Comparison of ENCODE assay signal across 9 cellular contexts in genomic region chr6:15312500-15312899, GRCh38.
DNase-seq lines count a peak whose midpoint lies in the region; ATAC-seq and TF ChIP-seq lines count a peak whose summit lies in the region.
"Had no signal": no experiment of that assay in that cellular context is flagged by ENCODE, and none has a peak within 500 bp of the region (broad histone marks: within the 10 kb centered on the region; RNA-seq: fewer than 3 reads in every experiment).

No MANE protein-coding gene starts in this region.

- POLR2A ChIA-PET in CD4-positive, alpha-beta T cell (lab: Charles Lee), result no interaction called here

- no peaks in the 10 kb centered on the region for H3K27me3 Mint-ChIP-seq in CD4-positive, alpha-beta T cell

- intact Hi-C loops in CD4-positive, alpha-beta T cell (cut with DNase I, micrococcal nuclease), result no loop called here
- intact Hi-C loops in lower leg skin (cut with DNase I; ENCODE audit: low total_unique reads), result no loop called here

- DNase-seq in CD4-positive, alpha-beta T cell, result no peak
- DNase-seq in activated naive CD4-positive, alpha-beta T cell treated with anti-CD3 and anti-CD28 coated beads, Interleukin-2, amount 50 U/mL, for 72 hours (ENCODE audit: low spot score in 2 of 2), result no peak
- peak; percentile 62 to 63 for DNase-seq in lung microvascular endothelial cell (ENCODE audit: low read depth in 2 of 2)
- DNase-seq in NCI-H1436 (lab: John Stamatoyannopoulos, UW), result no peak
- DNase-seq in lower leg skin (ENCODE audit: low spot score in 2 of 2), result no peak
- DNase-seq: DMS79 had no signal

- no peak overlapping the region for H3K4me3 ChIP-seq in lower leg skin (ENCODE audit: low read depth, poor library complexity, severe bottlenecking)

- H3K27me3 ChIP-seq in CD4-positive, alpha-beta T cell (ENCODE audit: control insufficient read depth, insufficient read depth, low read length), result no peaks in the 10 kb centered on the region

- H3K9me3 Mint-ChIP-seq in CD4-positive, alpha-beta T cell, result no peaks in the 10 kb centered on the region
- no peaks in the 10 kb centered on the region for H3K9me3 Mint-ChIP-seq in activated naive CD4-positive, alpha-beta T cell treated with anti-CD3 and anti-CD28 coated beads, Interleukin-2, amount 50 U/mL, for 72 hours

- peak; percentile 64 for ATAC-seq in CD4-positive, alpha-beta T cell (ENCODE audit: poor library complexity)
- ATAC-seq in HG03108 (IDR thresholded peaks at IDR 0.05; ENCODE audit: unreplicated experiment), result peak; percentile 38
- ATAC-seq in activated naive CD4-positive, alpha-beta T cell treated with anti-CD3 and anti-CD28 coated beads, Interleukin-2, amount 50 U/mL, for 72 hours, result peak; percentile 60 to 70
- ATAC-seq in HG03378 (IDR thresholded peaks at IDR 0.05; ENCODE audit: unreplicated experiment), result no peak
- no peak for ATAC-seq in GM21367 (IDR thresholded peaks at IDR 0.05; ENCODE audit: unreplicated experiment)

- peak overlapping the region; percentile 22 for H3K27ac Mint-ChIP-seq in CD4-positive, alpha-beta T cell
- H3K27ac Mint-ChIP-seq in activated naive CD4-positive, alpha-beta T cell treated with anti-CD3 and anti-CD28 coated beads, Interleukin-2, amount 50 U/mL, for 72 hours, result peak overlapping the region; percentile 36 to 44

- no peaks in the 10 kb centered on the region for H3K9me3 ChIP-seq in CD4-positive, alpha-beta T cell (ENCODE audit: control insufficient read depth, low read length)

- no peaks in the 10 kb centered on the region for H3K36me3 Mint-ChIP-seq in CD4-positive, alpha-beta T cell (ENCODE audit: low read depth)
- H3K36me3 Mint-ChIP-seq in activated naive CD4-positive, alpha-beta T cell treated with anti-CD3 and anti-CD28 coated beads, Interleukin-2, amount 50 U/mL, for 72 hours, result peaks cover 6 to 24% of the 10 kb centered on the region in 2 donors

- no peak overlapping the region for H3K27ac ChIP-seq in CD4-positive, alpha-beta T cell (ENCODE audit: low read depth, low read length)

- TF ChIP-seq POLR2A in lower leg skin (IDR thresholded peaks at IDR 0.05), result no peak

- 81 to 83% methylated on average over 3 of the region's 3 CpGs for WGBS in lower leg skin, 2 donors

- CTCF ChIA-PET in CD4-positive, alpha-beta T cell (lab: Charles Lee), result interaction anchor here (1.0 kb wide), 1 partner anchor 34 kb away, joined by 3 read pairs; no protein-coding TSS in a partner anchor

- peaks cover 93% of the 10 kb centered on the region for H3K4me1 Mint-ChIP-seq in CD4-positive, alpha-beta T cell (ENCODE audit: low read depth)

- peak overlapping the region; percentile 12 for H3K4me3 Mint-ChIP-seq in CD4-positive, alpha-beta T cell

- TF ChIP-seq CTCF in CD4-positive, alpha-beta T cell (IDR thresholded peaks at IDR 0.05), result no peak
- TF ChIP-seq CTCF in lower leg skin (IDR thresholded peaks at IDR 0.05), result no peak

Comparison
In these comparisons a context has a peak if more than half of its experiments do, and no peak if none do; other contexts are left out.
1. ATAC-seq: peak in CD4-positive, alpha-beta T cell (single experiment), HG03108 (single experiment) and activated naive CD4-positive, alpha-beta T cell treated with anti-CD3 and anti-CD28 coated beads, Interleukin-2, amount 50 U/mL, for 72 hours (2 of 2); none in HG03378 (single experiment) and GM21367 (single experiment).
2. DNase-seq: peak in lung microvascular endothelial cell (2 of 2); none in CD4-positive, alpha-beta T cell (0 of 10), activated naive CD4-positive, alpha-beta T cell treated with anti-CD3 and anti-CD28 coated beads, Interleukin-2, amount 50 U/mL, for 72 hours (0 of 2), NCI-H1436 (single experiment) and lower leg skin (0 of 2).